ENCODE assay signal across 1 cellular context in the genomic region with DNA sequence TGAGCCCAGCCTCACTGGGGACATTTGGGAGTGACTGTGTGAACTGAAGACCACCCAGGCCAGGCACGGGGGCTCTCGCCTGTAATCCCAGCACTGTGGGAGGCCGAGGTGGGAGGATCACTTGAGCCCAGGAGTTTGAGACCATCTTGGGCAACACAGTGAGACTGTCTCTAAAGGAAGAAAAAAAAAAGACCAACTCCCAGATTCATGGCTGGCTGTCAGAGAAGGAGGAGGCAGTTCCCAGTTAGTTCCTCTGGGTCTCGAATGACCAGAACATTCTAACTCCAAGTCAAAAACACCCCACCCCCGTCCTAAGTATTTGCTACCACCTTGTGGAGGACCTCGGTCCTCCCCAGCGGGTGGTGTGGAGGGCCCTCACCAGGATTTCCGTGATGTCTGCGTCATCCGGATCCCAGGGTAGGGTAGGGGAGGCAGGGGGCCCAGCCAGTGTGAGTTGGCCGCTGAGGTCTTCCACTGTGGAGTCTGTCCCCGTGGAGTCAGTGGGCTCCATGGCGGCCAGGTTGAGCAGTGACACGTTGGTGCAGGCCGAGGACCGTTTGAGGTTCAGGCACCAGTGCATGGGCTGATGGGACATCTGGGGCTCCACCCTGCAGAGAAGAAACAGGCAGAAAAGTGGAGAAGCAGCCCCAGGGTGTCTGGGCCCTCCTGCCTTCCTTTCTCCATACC.
TF ChIP-seq lines count a peak whose summit lies in the region.

No MANE protein-coding gene starts in this region.

TF ChIP-seq in K562, 482 proteins besides CTCF, POLR2A, EP300 and RAD21 (continued from another document and continues in another):
- no peak for TF ChIP-seq E2F5 (CRISPR knock-in tag; IDR thresholded peaks at IDR 0.05)
- TF ChIP-seq NFRKB (IDR thresholded peaks at IDR 0.05; ENCODE audit: low read depth): peak; percentile 68
- TF ChIP-seq HIVEP1 (CRISPR knock-in tag; IDR thresholded peaks at IDR 0.05): no peak
- TF ChIP-seq RBM17 (IDR thresholded peaks at IDR 0.05; ENCODE audit: borderline replicate concordance, low read depth, low read length): no peak
- TF ChIP-seq ARNT (IDR thresholded peaks at IDR 0.05): no peak
- TF ChIP-seq HMGXB4 (CRISPR knock-in tag; IDR thresholded peaks at IDR 0.05): no peak
- TF ChIP-seq, protein P1, sequence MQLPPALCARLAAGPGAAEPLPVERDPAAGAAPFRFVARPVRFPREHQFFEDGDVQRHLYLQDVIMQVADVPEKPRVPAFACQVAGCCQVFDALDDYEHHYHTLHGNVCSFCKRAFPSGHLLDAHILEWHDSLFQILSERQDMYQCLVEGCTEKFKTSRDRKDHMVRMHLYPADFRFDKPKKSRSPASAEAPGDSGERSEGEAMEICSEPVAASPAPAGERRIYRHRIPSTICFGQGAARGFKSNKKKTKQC (CRISPR knock-in tag; IDR thresholded peaks at IDR 0.05): no peak
- peak; percentile 46; the same call in 1 of the 2 replicates for TF ChIP-seq JUN (IDR thresholded peaks at IDR 0.05; ENCODE audit: borderline replicate concordance, low read depth, low read length)
- no peak for TF ChIP-seq JUN (CRISPR knock-in tag; IDR thresholded peaks at IDR 0.05; ENCODE audit: borderline replicate concordance)
- TF ChIP-seq GTF2A2 (tag; IDR thresholded peaks at IDR 0.05): no peak
- TF ChIP-seq, protein P2, sequence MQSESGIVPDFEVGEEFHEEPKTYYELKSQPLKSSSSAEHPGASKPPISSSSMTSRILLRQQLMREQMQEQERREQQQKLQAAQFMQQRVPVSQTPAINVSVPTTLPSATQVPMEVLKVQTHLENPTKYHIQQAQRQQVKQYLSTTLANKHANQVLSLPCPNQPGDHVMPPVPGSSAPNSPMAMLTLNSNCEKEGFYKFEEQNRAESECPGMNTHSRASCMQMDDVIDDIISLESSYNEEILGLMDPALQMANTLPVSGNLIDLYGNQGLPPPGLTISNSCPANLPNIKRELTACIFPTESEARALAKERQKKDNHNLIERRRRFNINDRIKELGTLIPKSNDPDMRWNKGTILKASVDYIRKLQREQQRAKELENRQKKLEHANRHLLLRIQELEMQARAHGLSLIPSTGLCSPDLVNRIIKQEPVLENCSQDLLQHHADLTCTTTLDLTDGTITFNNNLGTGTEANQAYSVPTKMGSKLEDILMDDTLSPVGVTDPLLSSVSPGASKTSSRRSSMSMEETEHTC (IDR thresholded peaks at IDR 0.05): no peak
- no peak for TF ChIP-seq SRSF9 (IDR thresholded peaks at IDR 0.05; ENCODE audit: borderline replicate concordance, low read depth, low read length)
- no peak for TF ChIP-seq SIN3B (IDR thresholded peaks at IDR 0.05; ENCODE audit: low read depth)
- no peak for TF ChIP-seq MYNN (IDR thresholded peaks at IDR 0.05)
- no peak for TF ChIP-seq MYNN (CRISPR knock-in tag; IDR thresholded peaks at IDR 0.05)
- TF ChIP-seq, protein P3, sequence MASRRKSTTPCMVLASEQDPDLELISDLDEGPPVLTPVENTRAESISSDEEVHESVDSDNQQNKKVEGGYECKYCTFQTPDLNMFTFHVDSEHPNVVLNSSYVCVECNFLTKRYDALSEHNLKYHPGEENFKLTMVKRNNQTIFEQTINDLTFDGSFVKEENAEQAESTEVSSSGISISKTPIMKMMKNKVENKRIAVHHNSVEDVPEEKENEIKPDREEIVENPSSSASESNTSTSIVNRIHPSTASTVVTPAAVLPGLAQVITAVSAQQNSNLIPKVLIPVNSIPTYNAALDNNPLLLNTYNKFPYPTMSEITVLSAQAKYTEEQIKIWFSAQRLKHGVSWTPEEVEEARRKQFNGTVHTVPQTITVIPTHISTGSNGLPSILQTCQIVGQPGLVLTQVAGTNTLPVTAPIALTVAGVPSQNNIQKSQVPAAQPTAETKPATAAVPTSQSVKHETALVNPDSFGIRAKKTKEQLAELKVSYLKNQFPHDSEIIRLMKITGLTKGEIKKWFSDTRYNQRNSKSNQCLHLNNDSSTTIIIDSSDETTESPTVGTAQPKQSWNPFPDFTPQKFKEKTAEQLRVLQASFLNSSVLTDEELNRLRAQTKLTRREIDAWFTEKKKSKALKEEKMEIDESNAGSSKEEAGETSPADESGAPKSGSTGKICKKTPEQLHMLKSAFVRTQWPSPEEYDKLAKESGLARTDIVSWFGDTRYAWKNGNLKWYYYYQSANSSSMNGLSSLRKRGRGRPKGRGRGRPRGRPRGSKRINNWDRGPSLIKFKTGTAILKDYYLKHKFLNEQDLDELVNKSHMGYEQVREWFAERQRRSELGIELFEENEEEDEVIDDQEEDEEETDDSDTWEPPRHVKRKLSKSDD (conservative IDR thresholded peaks at IDR 0.05; ENCODE audit: low read length): no peak
- no peak for TF ChIP-seq UBTF (IDR thresholded peaks at IDR 0.05; ENCODE audit: borderline replicate concordance in 1 of 2, low read depth in 2 of 2, low read length in 2 of 2)
- 0 out of 2 replicates have a peak, but pooled peaks have one; percentile 53 for TF ChIP-seq NBN (IDR thresholded peaks at IDR 0.05; ENCODE audit: low read depth)
- no peak for TF ChIP-seq ZNF324 (CRISPR knock-in tag; IDR thresholded peaks at IDR 0.05)
- TF ChIP-seq NRF1 (conservative IDR thresholded peaks at IDR 0.05 in 1 of 2, IDR thresholded peaks at IDR 0.05 in 1 of 2): peak; percentile 12 to 23; a peak in 2 of 4 replicates
- TF ChIP-seq, protein P4, sequence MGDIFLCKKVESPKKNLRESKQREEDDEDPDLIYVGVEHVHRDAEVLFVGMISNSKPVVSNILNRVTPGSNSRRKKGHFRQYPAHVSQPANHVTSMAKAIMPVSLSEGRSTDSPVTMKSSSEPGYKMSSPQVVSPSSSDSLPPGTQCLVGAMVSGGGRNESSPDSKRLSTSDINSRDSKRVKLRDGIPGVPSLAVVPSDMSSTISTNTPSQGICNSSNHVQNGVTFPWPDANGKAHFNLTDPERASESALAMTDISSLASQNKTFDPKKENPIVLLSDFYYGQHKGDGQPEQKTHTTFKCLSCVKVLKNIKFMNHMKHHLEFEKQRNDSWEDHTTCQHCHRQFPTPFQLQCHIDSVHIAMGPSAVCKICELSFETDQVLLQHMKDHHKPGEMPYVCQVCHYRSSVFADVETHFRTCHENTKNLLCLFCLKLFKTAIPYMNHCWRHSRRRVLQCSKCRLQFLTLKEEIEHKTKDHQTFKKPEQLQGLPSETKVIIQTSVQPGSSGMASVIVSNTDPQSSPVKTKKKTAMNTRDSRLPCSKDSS (IDR thresholded peaks at IDR 0.05; ENCODE audit: low read depth, partially characterized antibody): no peak
- peak; percentile 49 for TF ChIP-seq POLR2B (IDR thresholded peaks at IDR 0.05; ENCODE audit: low read depth, partially characterized antibody)
- TF ChIP-seq TFE3 (CRISPR knock-in tag; IDR thresholded peaks at IDR 0.05): no peak
- no peak for TF ChIP-seq ZNF584 (CRISPR knock-in tag; IDR thresholded peaks at IDR 0.05; ENCODE audit: low read depth)
- TF ChIP-seq MIER1 (IDR thresholded peaks at IDR 0.05; ENCODE audit: low read depth): no peak
- TF ChIP-seq RUNX1 (IDR thresholded peaks at IDR 0.05; ENCODE audit: low read depth): no peak
- TF ChIP-seq POLR3A (IDR thresholded peaks at IDR 0.05; ENCODE audit: borderline replicate concordance, extremely low read depth, insufficient read depth, insufficient read length): no peak
- TF ChIP-seq MTA1 (IDR thresholded peaks at IDR 0.05; ENCODE audit: borderline replicate concordance): peak; percentile 43; the same call in 1 of the 2 replicates
- TF ChIP-seq, protein P5, sequence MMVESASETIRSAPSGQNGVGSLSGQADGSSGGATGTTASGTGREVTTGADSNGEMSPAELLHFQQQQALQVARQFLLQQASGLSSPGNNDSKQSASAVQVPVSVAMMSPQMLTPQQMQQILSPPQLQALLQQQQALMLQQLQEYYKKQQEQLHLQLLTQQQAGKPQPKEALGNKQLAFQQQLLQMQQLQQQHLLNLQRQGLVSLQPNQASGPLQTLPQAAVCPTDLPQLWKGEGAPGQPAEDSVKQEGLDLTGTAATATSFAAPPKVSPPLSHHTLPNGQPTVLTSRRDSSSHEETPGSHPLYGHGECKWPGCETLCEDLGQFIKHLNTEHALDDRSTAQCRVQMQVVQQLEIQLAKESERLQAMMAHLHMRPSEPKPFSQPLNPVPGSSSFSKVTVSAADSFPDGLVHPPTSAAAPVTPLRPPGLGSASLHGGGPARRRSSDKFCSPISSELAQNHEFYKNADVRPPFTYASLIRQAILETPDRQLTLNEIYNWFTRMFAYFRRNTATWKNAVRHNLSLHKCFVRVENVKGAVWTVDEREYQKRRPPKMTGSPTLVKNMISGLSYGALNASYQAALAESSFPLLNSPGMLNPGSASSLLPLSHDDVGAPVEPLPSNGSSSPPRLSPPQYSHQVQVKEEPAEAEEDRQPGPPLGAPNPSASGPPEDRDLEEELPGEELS (CRISPR knock-in tag; IDR thresholded peaks at IDR 0.05; ENCODE audit: borderline replicate concordance): no peak
- no peak for TF ChIP-seq NFATC3 (IDR thresholded peaks at IDR 0.05)
- TF ChIP-seq, protein P6, sequence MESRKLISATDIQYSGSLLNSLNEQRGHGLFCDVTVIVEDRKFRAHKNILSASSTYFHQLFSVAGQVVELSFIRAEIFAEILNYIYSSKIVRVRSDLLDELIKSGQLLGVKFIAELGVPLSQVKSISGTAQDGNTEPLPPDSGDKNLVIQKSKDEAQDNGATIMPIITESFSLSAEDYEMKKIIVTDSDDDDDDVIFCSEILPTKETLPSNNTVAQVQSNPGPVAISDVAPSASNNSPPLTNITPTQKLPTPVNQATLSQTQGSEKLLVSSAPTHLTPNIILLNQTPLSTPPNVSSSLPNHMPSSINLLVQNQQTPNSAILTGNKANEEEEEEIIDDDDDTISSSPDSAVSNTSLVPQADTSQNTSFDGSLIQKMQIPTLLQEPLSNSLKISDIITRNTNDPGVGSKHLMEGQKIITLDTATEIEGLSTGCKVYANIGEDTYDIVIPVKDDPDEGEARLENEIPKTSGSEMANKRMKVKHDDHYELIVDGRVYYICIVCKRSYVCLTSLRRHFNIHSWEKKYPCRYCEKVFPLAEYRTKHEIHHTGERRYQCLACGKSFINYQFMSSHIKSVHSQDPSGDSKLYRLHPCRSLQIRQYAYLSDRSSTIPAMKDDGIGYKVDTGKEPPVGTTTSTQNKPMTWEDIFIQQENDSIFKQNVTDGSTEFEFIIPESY (CRISPR knock-in tag; IDR thresholded peaks at IDR 0.05): peak; percentile 40; the same call in 1 of the 2 replicates
- 0 out of 2 replicates have a peak, but pooled peaks have one; percentile 42 for TF ChIP-seq DEAF1 (CRISPR knock-in tag; IDR thresholded peaks at IDR 0.05)
- TF ChIP-seq, protein P7, sequence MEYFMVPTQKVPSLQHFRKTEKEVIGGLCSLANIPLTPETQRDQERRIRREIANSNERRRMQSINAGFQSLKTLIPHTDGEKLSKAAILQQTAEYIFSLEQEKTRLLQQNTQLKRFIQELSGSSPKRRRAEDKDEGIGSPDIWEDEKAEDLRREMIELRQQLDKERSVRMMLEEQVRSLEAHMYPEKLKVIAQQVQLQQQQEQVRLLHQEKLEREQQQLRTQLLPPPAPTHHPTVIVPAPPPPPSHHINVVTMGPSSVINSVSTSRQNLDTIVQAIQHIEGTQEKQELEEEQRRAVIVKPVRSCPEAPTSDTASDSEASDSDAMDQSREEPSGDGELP (CRISPR knock-in tag; IDR thresholded peaks at IDR 0.05; ENCODE audit: borderline replicate concordance): peak; percentile 56; the same call in 1 of the 2 replicates
